ENCODE assay signal across 10 cellular contexts in the genomic region with DNA sequence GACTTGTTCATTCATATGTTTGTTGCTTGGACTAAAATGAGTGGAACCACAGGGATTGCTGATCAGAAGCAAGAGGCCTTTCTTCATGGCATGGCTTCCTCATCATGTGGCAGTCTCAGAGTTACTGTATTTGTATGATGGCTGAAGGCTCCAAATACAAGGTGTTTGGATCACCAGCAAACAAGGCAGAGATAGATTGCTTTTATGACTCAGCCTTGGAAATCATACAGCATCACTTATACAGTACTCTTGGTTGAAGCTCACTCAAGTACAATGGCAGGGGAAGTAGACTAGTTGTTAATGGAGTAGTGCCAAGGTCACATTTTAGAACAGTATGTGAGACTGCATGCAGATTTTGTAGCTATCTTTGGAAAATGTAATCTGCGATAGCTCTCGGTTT. TPM values are rescaled to one million over a fixed set of nuclear protein-coding genes. Genes with fewer than 3 reads are reported as not detected.
DNase-seq lines count a peak whose midpoint lies in the region; ATAC-seq and TF ChIP-seq lines count a peak whose summit lies in the region.
"Had no signal": no experiment of that assay in that cellular context is flagged by ENCODE, and none has a peak within 500 bp of the region (broad histone marks: within the 10 kb centered on the region; RNA-seq: fewer than 3 reads in every experiment).

No MANE protein-coding gene starts in this region.

- H3K36me3 Mint-ChIP-seq in activated naive CD8-positive, alpha-beta T cell, result peaks cover 3% of the 10 kb centered on the region
- H3K36me3 Mint-ChIP-seq in activated naive CD8-positive, alpha-beta T cell treated with anti-CD3 and anti-CD28 coated beads for 36 hours, result peaks cover 34% of the 10 kb centered on the region
- peaks cover 25% of the 10 kb centered on the region for H3K36me3 Mint-ChIP-seq in T-cell

- ATAC-seq in T-cell (replicated peaks in 1 of 4), result no peak
- peak; percentile 60 to 94 (median 88) for ATAC-seq in heart right ventricle
- ATAC-seq in thoracic aorta (ENCODE audit: insufficient number of reproducible peaks, low FRiP score, low read depth), result no peak
- ATAC-seq in HG02642 (IDR thresholded peaks at IDR 0.05; ENCODE audit: poor library complexity, unreplicated experiment), result no peak

- H3K4me1 ChIP-seq in heart right ventricle, result peaks cover 3 to 71% (median 56%) of the 10 kb centered on the region in 9 donors
- peaks cover 20 to 26% of the 10 kb centered on the region in 2 donors for H3K4me1 ChIP-seq in thoracic aorta (ENCODE audit: control insufficient read depth in 1 of 2, low read depth in 2 of 2)

- 9 to 10% methylated on average over 2 of the region's 2 CpGs for WGBS in heart right ventricle, 2 donors

- peak overlapping the region; percentile 11 for H3K4me3 Mint-ChIP-seq in activated naive CD8-positive, alpha-beta T cell
- no peak overlapping the region for H3K4me3 Mint-ChIP-seq in activated naive CD8-positive, alpha-beta T cell treated with anti-CD3 and anti-CD28 coated beads for 36 hours
- H3K4me3 Mint-ChIP-seq in T-cell, result peak overlapping the region in 1 of 3 donors; percentile 28
- H3K4me3 Mint-ChIP-seq: T-helper 1 cell treated with Interleukin-12 subunit alpha and Interleukin-12 subunit beta and Interleukin-4 antibody, amounts not matched to agents 30 μg/mL and 1 μg/mL, for 36 hours had no signal

- H3K27me3 ChIP-seq in heart right ventricle (no peaks in the 10 kb centered on the region), thoracic aorta (replicated peaks; ENCODE audit: insufficient read depth) (no peaks in the 10 kb centered on the region)

- H3K9me3 Mint-ChIP-seq in activated naive CD8-positive, alpha-beta T cell (ENCODE audit: low read depth), result no peaks in the 10 kb centered on the region
- H3K9me3 Mint-ChIP-seq in activated naive CD8-positive, alpha-beta T cell treated with anti-CD3 and anti-CD28 coated beads for 36 hours, result no peaks in the 10 kb centered on the region
- no peaks in the 10 kb centered on the region for H3K9me3 Mint-ChIP-seq in T-cell
- H3K9me3 Mint-ChIP-seq: T-helper 1 cell treated with Interleukin-12 subunit alpha and Interleukin-12 subunit beta and Interleukin-4 antibody, amounts not matched to agents 30 μg/mL and 1 μg/mL, for 36 hours had no signal

- DNase-seq in activated naive CD8-positive, alpha-beta T cell treated with anti-CD3 and anti-CD28 coated beads for 36 hours, result no peak
- DNase-seq in T-cell, result no peak
- peak in 1 of 2 donors; percentile 4 for DNase-seq in heart right ventricle
- no peak for DNase-seq in thoracic aorta (ENCODE audit: low spot score)
- DNase-seq in HPDE6-E6E7 (ENCODE audit: extremely low spot score), result no peak
- DNase-seq in HEK293T (ENCODE audit: extremely low spot score), result no peak
- DNase-seq: COR-L47 had no signal

- H3K9me3 ChIP-seq in heart right ventricle (no peaks in the 10 kb centered on the region), thoracic aorta (no peaks in the 10 kb centered on the region)

- H3K36me3 ChIP-seq in heart right ventricle (peaks cover 0 to 46% (median 14%) of the 10 kb centered on the region in 9 donors), thoracic aorta (peaks cover 6% of the 10 kb centered on the region)

- POLR2A ChIA-PET in T-cell (lab: Charles Lee) (no interaction called here), HEK293T (lab: Yijun Ruan, JAX) (interaction anchor here (0.7 to 1.3 kb wide), 2 partner anchors 16 to 37 kb away, joined by 3 to 7 read pairs; partner anchors contain the start of genes CAPRIN1 and NAT10)

- CTCF ChIA-PET in T-cell (lab: Charles Lee) (interaction anchor here (0.9 to 1.2 kb wide), 3 partner anchors 8 to 11 kb away, joined by 3 to 11 read pairs (median 3); no protein-coding TSS in a partner anchor), HEK293T (lab: Yijun Ruan, JAX) (no interaction called here)

- intact Hi-C loops in heart right ventricle (cut with DNase I), result loop anchor here in 1 of 10 donors (5.0 kb wide), 2 partner anchors 34 to 71 kb away; no protein-coding TSS in a partner anchor

- H3K27me3 Mint-ChIP-seq in activated naive CD8-positive, alpha-beta T cell, result no peaks in the 10 kb centered on the region
- no peaks in the 10 kb centered on the region for H3K27me3 Mint-ChIP-seq in activated naive CD8-positive, alpha-beta T cell treated with anti-CD3 and anti-CD28 coated beads for 36 hours
- no peaks in the 10 kb centered on the region for H3K27me3 Mint-ChIP-seq in T-cell

- H3K27ac ChIP-seq in heart right ventricle, result peak overlapping the region in 6 of 10 donors; percentile 32 to 63 (median 44)
- H3K27ac ChIP-seq in thoracic aorta, result no peak overlapping the region

- H3K4me3 ChIP-seq in heart right ventricle (no peak overlapping the region), thoracic aorta (peak overlapping the region; percentile 3)

- no peak for TF ChIP-seq CTCF in heart right ventricle (IDR thresholded peaks at IDR 0.05)
- TF ChIP-seq CTCF in thoracic aorta (IDR thresholded peaks at IDR 0.05), result no peak

- peak overlapping the region; percentile 22 for H3K27ac Mint-ChIP-seq in activated naive CD8-positive, alpha-beta T cell
- H3K27ac Mint-ChIP-seq in activated naive CD8-positive, alpha-beta T cell treated with anti-CD3 and anti-CD28 coated beads for 36 hours, result no peak overlapping the region
- peak overlapping the region; percentile 5 to 8 for H3K27ac Mint-ChIP-seq in T-cell
- H3K27ac Mint-ChIP-seq: T-helper 1 cell treated with Interleukin-12 subunit alpha and Interleukin-12 subunit beta and Interleukin-4 antibody, amounts not matched to agents 30 μg/mL and 1 μg/mL, for 36 hours had no signal

- H3K4me1 Mint-ChIP-seq in activated naive CD8-positive, alpha-beta T cell (ENCODE audit: low read depth), result peaks cover 65% of the 10 kb centered on the region
- H3K4me1 Mint-ChIP-seq in activated naive CD8-positive, alpha-beta T cell treated with anti-CD3 and anti-CD28 coated beads for 36 hours, result peaks cover 56% of the 10 kb centered on the region
- H3K4me1 Mint-ChIP-seq in T-cell, result peaks cover 63 to 73% (median 72%) of the 10 kb centered on the region in 3 donors

TF ChIP-seq in HEK293T, 16 proteins besides CTCF, POLR2A, EP300 and RAD21:
- no peak for TF ChIP-seq ELF4 (IDR thresholded peaks at IDR 0.05)
- TF ChIP-seq FOXA1 (IDR thresholded peaks at IDR 0.05), result no peak
- no peak for TF ChIP-seq TARDBP (IDR thresholded peaks at IDR 0.05)
- no peak for TF ChIP-seq FOXK2 (IDR thresholded peaks at IDR 0.05)
- no peak for TF ChIP-seq NFRKB (IDR thresholded peaks at IDR 0.05)
- TF ChIP-seq CTBP1 (IDR thresholded peaks at IDR 0.05; ENCODE audit: borderline replicate concordance), result no peak
- no peak for TF ChIP-seq BHLHE40 (IDR thresholded peaks at IDR 0.05; ENCODE audit: borderline replicate concordance)
- TF ChIP-seq ARNT (IDR thresholded peaks at IDR 0.05), result no peak
- TF ChIP-seq L3MBTL2 (conservative IDR thresholded peaks at IDR 0.05), result no peak
- no peak for TF ChIP-seq SP1 (IDR thresholded peaks at IDR 0.05)
- no peak for TF ChIP-seq LEF1 (IDR thresholded peaks at IDR 0.05; ENCODE audit: borderline replicate concordance)
- TF ChIP-seq SUZ12 (IDR thresholded peaks at IDR 0.05), result no peak
- no peak for TF ChIP-seq ZNF384 (IDR thresholded peaks at IDR 0.05)
- no peak for TF ChIP-seq FOXM1 (IDR thresholded peaks at IDR 0.05; ENCODE audit: borderline replicate concordance)
- TF ChIP-seq HDGF (IDR thresholded peaks at IDR 0.05; ENCODE audit: borderline replicate concordance), result no peak
- TF ChIP-seq PKNOX1 (IDR thresholded peaks at IDR 0.05), result no peak

RNA-seq across cellular contexts. Expression of gene CAPRIN1, which starts 16.6 kb away (rescaled TPM):
- 100 to 1,000 TPM; 313 to 342 TPM for total RNA-seq in activated naive CD8-positive, alpha-beta T cell treated with anti-CD3 and anti-CD28 coated beads for 36 hours
- total RNA-seq in T-cell (100 to 1,000 TPM; 106 to 148 (median 143) TPM), heart right ventricle (100 to 1,000 TPM; 103 to 142 (median 120) TPM), thoracic aorta (100 to 1,000 TPM; 145 to 184 TPM)
- polyA plus RNA-seq in heart right ventricle, result 10 to 100 TPM; 37.9 to 39.9 TPM

RNA-seq across cellular contexts. Expression of gene NAT10, which starts 37.3 kb away (rescaled TPM):
- total RNA-seq in activated naive CD8-positive, alpha-beta T cell treated with anti-CD3 and anti-CD28 coated beads for 36 hours, result 100 to 1,000 TPM; 160 to 169 TPM
- total RNA-seq in T-cell, result 10 to 100 TPM; 55.0 to 84.0 (median 73.5) TPM
- 10 to 100 TPM; 16.6 to 26.4 (median 22.4) TPM for total RNA-seq in heart right ventricle
- 10 to 100 TPM; 16.2 to 21.1 TPM for polyA plus RNA-seq in heart right ventricle
- 10 to 100 TPM; 14.1 to 39.9 TPM for total RNA-seq in thoracic aorta

Comparison
In these comparisons a context has a peak if more than half of its experiments do, and no peak if none do; other contexts are left out.
1. ATAC-seq: peak in heart right ventricle (8 of 8); none in T-cell (0 of 4), thoracic aorta (single experiment) and HG02642 (single experiment).
2. H3K27ac ChIP-seq: peak in heart right ventricle (6 of 10); none in thoracic aorta (0 of 2).